8 cellular contexts compared by ENCODE assay signal in genomic region chr19:12695997-12696365, GRCh38. TPM values are rescaled to one million over a fixed set of nuclear protein-coding genes. Genes with fewer than 3 reads are reported as not detected.
A peak's percentile ranks its signal among the peaks of the same experiment; 100 is the strongest.
DNase-seq lines count a peak whose midpoint lies in the region; TF ChIP-seq lines count a peak whose summit lies in the region.

No MANE protein-coding gene starts in this region.

- peak overlapping the region; percentile 82 to 95 for H3K4me3 ChIP-seq in mucosa of rectum (ENCODE audit: low read length in 2 of 2)

- H3K4me3 Mint-ChIP-seq in chondrocyte (ENCODE audit: unreplicated experiment) = peak overlapping the region; percentile 82

- no peak overlapping the region for H3K27ac Mint-ChIP-seq in chondrocyte (ENCODE audit: unreplicated experiment)

- peaks cover 10% of the 10 kb centered on the region for H3K4me1 Mint-ChIP-seq in chondrocyte (ENCODE audit: low read depth)

- peak overlapping the region; percentile 68 for H3K27ac ChIP-seq in KOPT-K1 (ENCODE audit: low read depth, low read length, poor library complexity, severe bottlenecking)
- no peak overlapping the region for H3K27ac ChIP-seq in mucosa of rectum (ENCODE audit: low read depth in 2 of 2, low read length in 2 of 2)

- H3K9me3 ChIP-seq in KOPT-K1 (ENCODE audit: insufficient read depth, low read length, poor library complexity, severe bottlenecking) (no peaks in the 10 kb centered on the region), mucosa of rectum (ENCODE audit: control insufficient read depth in 2 of 2, low read length in 2 of 2) (no peaks in the 10 kb centered on the region)

- H3K36me3 Mint-ChIP-seq in chondrocyte (ENCODE audit: low read depth) = peaks cover 10% of the 10 kb centered on the region

- no peaks in the 10 kb centered on the region for H3K27me3 ChIP-seq in mucosa of rectum (ENCODE audit: control insufficient read depth in 2 of 2, insufficient read depth in 2 of 2, low read length in 2 of 2)

- H3K27me3 Mint-ChIP-seq in chondrocyte (ENCODE audit: low read depth) = no peaks in the 10 kb centered on the region

- H3K9me3 Mint-ChIP-seq in chondrocyte (ENCODE audit: low read depth) = no peaks in the 10 kb centered on the region

- TF ChIP-seq CTCF in chondrocyte (IDR thresholded peaks at IDR 0.05) = no peak

- DNase-seq in stimulated activated CD4-positive, alpha-beta T cell treated with anti-CD3 and anti-CD28 coated beads, Interleukin-4, amount 100 ng/mL, for 1 hour = peak; percentile 18
- DNase-seq in stimulated activated CD4-positive, alpha-beta T cell treated with anti-CD3 and anti-CD28 coated beads, Interleukin-4, amount 100 ng/mL, for 24 hours = no peak
- DNase-seq in chondrocyte (ENCODE audit: low spot score) (no peak), NCI-H2081 (lab: John Stamatoyannopoulos, UW) (no peak), posterior cingulate gyrus (no peak), NCI-H1105 (lab: John Stamatoyannopoulos, UW) (no peak)

- peaks cover 10 to 13% of the 10 kb centered on the region in 2 donors for H3K4me1 ChIP-seq in mucosa of rectum (ENCODE audit: control insufficient read depth in 2 of 2, insufficient read depth in 2 of 2, low read length in 2 of 2)

- H3K9ac ChIP-seq in mucosa of rectum (ENCODE audit: low read depth in 1 of 2, low read length in 2 of 2) = peak overlapping the region; percentile 53 to 79

- intact Hi-C loops in posterior cingulate gyrus (cut with DNase I) = no loop called here

- H3K36me3 ChIP-seq in KOPT-K1 (ENCODE audit: insufficient read depth, low read length) (peaks cover 31% of the 10 kb centered on the region), mucosa of rectum (ENCODE audit: control insufficient read depth in 2 of 2, insufficient read depth in 2 of 2, low read length in 2 of 2) (peaks cover 3 to 13% of the 10 kb centered on the region in 2 donors)

RNA-seq across cellular contexts. Expression of gene FBXW9, which starts 0.5 kb away (rescaled TPM):
- total RNA-seq in chondrocyte = 5.0 to 11.7 TPM (median 5.2 TPM) in 3 replicates

RNA-seq across cellular contexts. Expression of gene GNG14, which starts 8.2 kb away (rescaled TPM):
- total RNA-seq in chondrocyte = not detected in 3 replicates

RNA-seq across cellular contexts. Expression of gene DHPS, which starts 14.3 kb away (rescaled TPM):
- 37.8 to 48.8 TPM (median 47.5 TPM) in 3 replicates for total RNA-seq in chondrocyte

RNA-seq across cellular contexts. Expression of gene TNPO2, which starts 27.8 kb away (rescaled TPM):
- 64.5 to 82.7 TPM (median 71.8 TPM) in 3 replicates for total RNA-seq in chondrocyte

RNA-seq across cellular contexts. Expression of gene WDR83, which starts 29.4 kb away (rescaled TPM):
- 9.6 to 13.5 TPM (median 12.7 TPM) in 3 replicates for total RNA-seq in chondrocyte
